9 cellular contexts compared by ENCODE assay signal in the genomic region with DNA sequence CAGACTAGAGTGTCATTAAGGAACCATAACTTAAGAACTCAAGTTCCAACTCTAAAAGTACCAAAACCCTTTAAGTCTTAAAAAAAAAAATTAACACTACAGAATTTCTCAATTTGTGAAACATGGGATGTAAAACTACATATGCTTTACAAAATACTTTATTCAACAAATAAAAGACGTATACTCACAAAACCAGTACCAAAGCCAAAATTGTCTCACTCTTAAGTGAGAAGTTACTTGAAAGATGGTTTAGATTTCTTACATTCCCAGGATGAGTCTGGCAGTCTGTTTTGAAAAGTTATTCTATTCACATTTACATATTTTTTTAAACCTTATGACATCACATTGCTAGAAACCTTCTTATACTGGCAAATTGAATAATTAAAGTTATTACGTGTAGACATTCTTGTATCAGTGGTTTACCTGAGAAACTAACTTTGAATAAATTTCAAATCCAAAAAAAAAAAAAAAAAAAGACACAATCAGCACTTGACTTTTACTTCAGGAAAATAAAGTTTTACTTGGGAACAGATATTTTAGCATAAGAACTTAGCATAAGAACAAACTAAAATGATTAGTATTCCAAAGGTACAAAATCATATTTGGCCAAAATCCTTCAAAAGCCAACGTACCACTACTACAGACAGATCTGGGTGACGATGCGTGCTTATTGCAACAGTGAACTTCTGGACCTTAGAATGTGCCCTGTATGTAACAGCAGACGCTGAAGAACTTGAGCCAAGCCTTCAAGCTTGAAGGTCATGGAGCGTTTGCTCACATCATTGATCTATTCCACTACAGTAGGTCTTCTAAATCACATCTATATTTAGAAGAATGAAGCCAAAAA. TPM values are rescaled to one million over a fixed set of nuclear protein-coding genes. Genes with fewer than 3 reads are reported as not detected.
DNase-seq lines count a peak whose midpoint lies in the region; ATAC-seq and TF ChIP-seq lines count a peak whose summit lies in the region.
"Had no signal": no experiment of that assay in that cellular context is flagged by ENCODE, and none has a peak within 500 bp of the region (broad histone marks: within the 10 kb centered on the region; RNA-seq: fewer than 3 reads in every experiment).

No MANE protein-coding gene starts in this region.

- ATAC-seq in GM21390 (IDR thresholded peaks at IDR 0.05; ENCODE audit: unreplicated experiment) = no peak

- peaks cover 2% of the 10 kb centered on the region; the same call in 1 of the 2 replicates for H3K9me3 ChIP-seq in MG63

- peaks cover 3% of the 10 kb centered on the region; the same call in 1 of the 2 replicates for H3K36me3 ChIP-seq in MG63

- peak; percentile 41 for DNase-seq in DMS 273 treated with DMSO at 0.1 percent for 48 hours (lab: John Stamatoyannopoulos, UW)
- peak; percentile 54 for DNase-seq in MG63
- peak; percentile 78 for DNase-seq in choroid plexus epithelial cell (ENCODE audit: low read depth)
- DNase-seq in lung microvascular endothelial cell (ENCODE audit: low read depth in 2 of 2) = peak; percentile 46 to 79
- DNase-seq in activated CD8-positive, alpha-beta memory T cell treated with anti-CD3 and anti-CD28 coated beads for 24 hours = no peak
- no peak for DNase-seq in NCI-H226
- DNase-seq in activated CD4-positive, CD25-positive, alpha-beta regulatory T cell treated with anti-CD3 and anti-CD28 coated beads, Interleukin-2, amount 50 U/mL, for 72 hours = no peak
- DNase-seq: naive B cell had no signal

- H3K27me3 ChIP-seq in MG63 = no peaks in the 10 kb centered on the region

- H3K4me3 ChIP-seq in MG63 = peak overlapping the region; percentile 70
- H3K4me3 ChIP-seq in choroid plexus epithelial cell (ENCODE audit: low read depth, low read length) = peak overlapping the region; percentile 82

- no peak for TF ChIP-seq CTCF in choroid plexus epithelial cell (conservative IDR thresholded peaks at IDR 0.05; ENCODE audit: low read depth, low read length)

RNA-seq across cellular contexts. Expression of a gene that starts 2.6 kb away (rescaled TPM):
- 11.6 and 17.1 TPM in 2 replicates for total RNA-seq in MG63 (2014; rRNA removed; shearing (Covaris generic); ENCODE audit: low replicate concordance)
- total RNA-seq in lung microvascular endothelial cell = 51.6 and 79.2 TPM in 2 replicates

Comparison
In these comparisons a context has a peak if more than half of its experiments do, and no peak if none do; other contexts are left out.
1. DNase-seq: peak in DMS 273 treated with DMSO at 0.1 percent for 48 hours (single experiment), MG63 (single experiment), choroid plexus epithelial cell (single experiment) and lung microvascular endothelial cell (2 of 2); none in activated CD8-positive, alpha-beta memory T cell treated with anti-CD3 and anti-CD28 coated beads for 24 hours (single experiment), NCI-H226 (single experiment) and activated CD4-positive, CD25-positive, alpha-beta regulatory T cell treated with anti-CD3 and anti-CD28 coated beads, Interleukin-2, amount 50 U/mL, for 72 hours (single experiment).